Comparison of ENCODE assay signal across 1 cellular context in the genomic region with DNA sequence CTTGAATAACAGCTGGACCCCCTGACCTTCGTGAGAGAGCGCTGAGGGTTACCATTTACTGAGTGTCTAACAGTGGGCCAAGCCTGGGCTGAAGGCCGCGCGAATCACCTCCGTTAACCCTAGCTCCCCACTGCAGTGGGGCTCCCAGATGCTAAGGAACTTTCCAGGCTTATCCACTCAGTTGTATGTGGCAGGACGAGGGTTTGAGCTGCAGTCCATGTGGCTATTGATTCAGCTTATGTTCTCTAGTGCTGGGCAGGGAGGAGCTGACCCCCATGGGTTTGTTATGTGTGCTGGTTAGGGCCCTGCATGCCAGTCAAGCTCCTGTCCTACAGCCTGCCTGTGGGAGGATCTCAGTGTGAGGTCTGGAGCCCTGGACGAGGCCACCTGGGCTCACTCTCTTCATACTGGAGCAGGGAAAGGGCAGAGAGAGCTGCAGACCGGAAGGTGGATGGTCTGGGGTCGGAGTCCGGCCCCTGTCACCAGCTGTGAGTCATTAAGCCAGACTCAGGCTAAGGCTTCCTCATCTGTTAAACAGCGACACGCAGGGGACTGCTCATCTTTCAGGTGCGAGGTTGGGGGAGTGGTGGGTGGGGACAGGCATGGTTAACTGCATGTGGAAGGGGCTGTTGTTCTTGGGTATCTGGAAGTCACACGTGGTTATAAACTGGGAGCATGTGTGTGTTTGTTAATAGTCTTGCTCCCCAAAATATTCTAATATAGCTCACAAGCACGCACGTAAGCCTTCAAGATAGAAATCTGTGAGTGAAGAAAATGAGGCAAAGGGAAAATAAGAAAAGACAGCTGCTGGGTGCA.
TF ChIP-seq lines count a peak whose summit lies in the region.

No MANE protein-coding gene starts in this region.

TF ChIP-seq in HepG2, 621 proteins besides CTCF, POLR2A, EP300 and RAD21 (continues in another document):
- TF ChIP-seq SAFB2 (CRISPR knock-in tag; IDR thresholded peaks at IDR 0.05; ENCODE audit: borderline replicate concordance, low read depth) (no peak; the same call in 1 of the 2 replicates), HMG20A (CRISPR knock-in tag; IDR thresholded peaks at IDR 0.05; ENCODE audit: borderline replicate concordance) (peak; percentile 57; the same call in 1 of the 2 replicates), MXI1 (IDR thresholded peaks at IDR 0.05; ENCODE audit: borderline replicate concordance, low read depth, low read length) (peak; percentile 79; the same call in 1 of the 3 replicates), XRCC5 (optimal IDR thresholded peaks at IDR 0.05; ENCODE audit: low read length) (peak; percentile 74), SKI (IDR thresholded peaks at IDR 0.05; ENCODE audit: partially characterized antibody) (peak; percentile 78), ZNF556 (CRISPR knock-in tag; IDR thresholded peaks at IDR 0.05; ENCODE audit: borderline replicate concordance) (peak; percentile 39; the same call in 1 of the 2 replicates), ZNF879 (CRISPR knock-in tag; IDR thresholded peaks at IDR 0.05) (no peak), SP2 (CRISPR knock-in tag; IDR thresholded peaks at IDR 0.05) (no peak), JUN (CRISPR knock-in tag; IDR thresholded peaks at IDR 0.05) (peak; percentile 84; the same call in 1 of the 2 replicates), IRF2 (CRISPR knock-in tag; IDR thresholded peaks at IDR 0.05) (peak; percentile 85), SMC3 (IDR thresholded peaks at IDR 0.05; ENCODE audit: low read length) (peak; percentile 50), STAG1 (CRISPR knock-in tag; IDR thresholded peaks at IDR 0.05) (peak; percentile 58), MLLT10 (CRISPR knock-in tag; IDR thresholded peaks at IDR 0.05) (no peak), ZNF772 (CRISPR knock-in tag; IDR thresholded peaks at IDR 0.05) (peak; percentile 88), MEIS2 (CRISPR knock-in tag; IDR thresholded peaks at IDR 0.05) (peak; percentile 93), HDAC2 (CRISPR knock-in tag; IDR thresholded peaks at IDR 0.05) (peak; percentile 80), YEATS4 (CRISPR knock-in tag; IDR thresholded peaks at IDR 0.05; ENCODE audit: borderline replicate concordance) (peak; percentile 71), ERF (CRISPR knock-in tag; IDR thresholded peaks at IDR 0.05) (peak; percentile 74), ZKSCAN5 (CRISPR knock-in tag; IDR thresholded peaks at IDR 0.05) (0 out of 2 replicates have a peak, but pooled peaks have one; percentile 45), CREB1 (IDR thresholded peaks at IDR 0.05) (peak; percentile 50; the same call in 1 of the 2 replicates), CREB1 (CRISPR knock-in tag; IDR thresholded peaks at IDR 0.05) (peak; percentile 29; the same call in 1 of the 2 replicates), RARA (CRISPR knock-in tag; IDR thresholded peaks at IDR 0.05) (peak; percentile 79), HMGA1 (CRISPR knock-in tag; conservative IDR thresholded peaks at IDR 0.05) (no peak), ZNF496 (CRISPR knock-in tag; IDR thresholded peaks at IDR 0.05; ENCODE audit: insufficient replicate concordance) (no peak), ADNP (CRISPR knock-in tag; IDR thresholded peaks at IDR 0.05) (no peak)
- TF ChIP-seq, protein P1, sequence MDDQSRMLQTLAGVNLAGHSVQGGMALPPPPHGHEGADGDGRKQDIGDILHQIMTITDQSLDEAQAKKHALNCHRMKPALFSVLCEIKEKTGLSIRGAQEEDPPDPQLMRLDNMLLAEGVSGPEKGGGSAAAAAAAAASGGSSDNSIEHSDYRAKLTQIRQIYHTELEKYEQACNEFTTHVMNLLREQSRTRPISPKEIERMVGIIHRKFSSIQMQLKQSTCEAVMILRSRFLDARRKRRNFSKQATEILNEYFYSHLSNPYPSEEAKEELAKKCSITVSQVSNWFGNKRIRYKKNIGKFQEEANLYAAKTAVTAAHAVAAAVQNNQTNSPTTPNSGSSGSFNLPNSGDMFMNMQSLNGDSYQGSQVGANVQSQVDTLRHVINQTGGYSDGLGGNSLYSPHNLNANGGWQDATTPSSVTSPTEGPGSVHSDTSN (CRISPR knock-in tag; IDR thresholded peaks at IDR 0.05; ENCODE audit: borderline replicate concordance) = no peak
- TF ChIP-seq, protein P2, sequence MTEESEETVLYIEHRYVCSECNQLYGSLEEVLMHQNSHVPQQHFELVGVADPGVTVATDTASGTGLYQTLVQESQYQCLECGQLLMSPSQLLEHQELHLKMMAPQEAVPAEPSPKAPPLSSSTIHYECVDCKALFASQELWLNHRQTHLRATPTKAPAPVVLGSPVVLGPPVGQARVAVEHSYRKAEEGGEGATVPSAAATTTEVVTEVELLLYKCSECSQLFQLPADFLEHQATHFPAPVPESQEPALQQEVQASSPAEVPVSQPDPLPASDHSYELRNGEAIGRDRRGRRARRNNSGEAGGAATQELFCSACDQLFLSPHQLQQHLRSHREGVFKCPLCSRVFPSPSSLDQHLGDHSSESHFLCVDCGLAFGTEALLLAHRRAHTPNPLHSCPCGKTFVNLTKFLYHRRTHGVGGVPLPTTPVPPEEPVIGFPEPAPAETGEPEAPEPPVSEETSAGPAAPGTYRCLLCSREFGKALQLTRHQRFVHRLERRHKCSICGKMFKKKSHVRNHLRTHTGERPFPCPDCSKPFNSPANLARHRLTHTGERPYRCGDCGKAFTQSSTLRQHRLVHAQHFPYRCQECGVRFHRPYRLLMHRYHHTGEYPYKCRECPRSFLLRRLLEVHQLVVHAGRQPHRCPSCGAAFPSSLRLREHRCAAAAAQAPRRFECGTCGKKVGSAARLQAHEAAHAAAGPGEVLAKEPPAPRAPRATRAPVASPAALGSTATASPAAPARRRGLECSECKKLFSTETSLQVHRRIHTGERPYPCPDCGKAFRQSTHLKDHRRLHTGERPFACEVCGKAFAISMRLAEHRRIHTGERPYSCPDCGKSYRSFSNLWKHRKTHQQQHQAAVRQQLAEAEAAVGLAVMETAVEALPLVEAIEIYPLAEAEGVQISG (CRISPR knock-in tag; IDR thresholded peaks at IDR 0.05) = peak; percentile 26; the same call in 1 of the 2 replicates
- TF ChIP-seq, protein P3, sequence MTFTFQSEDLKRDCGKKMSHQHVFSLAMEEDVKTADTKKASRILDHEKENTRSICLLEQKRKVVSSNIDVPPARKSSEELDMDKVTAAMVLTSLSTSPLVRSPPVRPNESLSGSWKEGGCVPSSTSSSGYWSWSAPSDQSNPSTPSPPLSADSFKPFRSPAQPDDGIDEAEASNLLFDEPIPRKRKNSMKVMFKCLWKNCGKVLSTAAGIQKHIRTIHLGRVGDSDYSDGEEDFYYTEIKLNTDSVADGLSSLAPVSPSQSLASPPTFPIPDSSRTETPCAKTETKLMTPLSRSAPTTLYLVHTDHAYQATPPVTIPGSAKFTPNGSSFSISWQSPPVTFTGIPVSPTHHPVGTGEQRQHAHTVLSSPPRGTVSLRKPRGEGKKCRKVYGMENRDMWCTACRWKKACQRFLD (CRISPR knock-in tag; IDR thresholded peaks at IDR 0.05; ENCODE audit: borderline replicate concordance) = peak; percentile 49; the same call in 1 of the 2 replicates
- TF ChIP-seq, protein P4, sequence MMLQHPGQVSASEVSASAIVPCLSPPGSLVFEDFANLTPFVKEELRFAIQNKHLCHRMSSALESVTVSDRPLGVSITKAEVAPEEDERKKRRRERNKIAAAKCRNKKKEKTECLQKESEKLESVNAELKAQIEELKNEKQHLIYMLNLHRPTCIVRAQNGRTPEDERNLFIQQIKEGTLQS (CRISPR knock-in tag; IDR thresholded peaks at IDR 0.05) = peak; percentile 67; the same call in 1 of the 2 replicates
- TF ChIP-seq, protein P5, sequence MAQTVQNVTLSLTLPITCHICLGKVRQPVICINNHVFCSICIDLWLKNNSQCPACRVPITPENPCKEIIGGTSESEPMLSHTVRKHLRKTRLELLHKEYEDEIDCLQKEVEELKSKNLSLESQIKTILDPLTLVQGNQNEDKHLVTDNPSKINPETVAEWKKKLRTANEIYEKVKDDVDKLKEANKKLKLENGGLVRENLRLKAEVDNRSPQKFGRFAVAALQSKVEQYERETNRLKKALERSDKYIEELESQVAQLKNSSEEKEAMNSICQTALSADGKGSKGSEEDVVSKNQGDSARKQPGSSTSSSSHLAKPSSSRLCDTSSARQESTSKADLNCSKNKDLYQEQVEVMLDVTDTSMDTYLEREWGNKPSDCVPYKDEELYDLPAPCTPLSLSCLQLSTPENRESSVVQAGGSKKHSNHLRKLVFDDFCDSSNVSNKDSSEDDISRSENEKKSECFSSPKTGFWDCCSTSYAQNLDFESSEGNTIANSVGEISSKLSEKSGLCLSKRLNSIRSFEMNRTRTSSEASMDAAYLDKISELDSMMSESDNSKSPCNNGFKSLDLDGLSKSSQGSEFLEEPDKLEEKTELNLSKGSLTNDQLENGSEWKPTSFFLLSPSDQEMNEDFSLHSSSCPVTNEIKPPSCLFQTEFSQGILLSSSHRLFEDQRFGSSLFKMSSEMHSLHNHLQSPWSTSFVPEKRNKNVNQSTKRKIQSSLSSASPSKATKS (CRISPR knock-in tag; IDR thresholded peaks at IDR 0.05) = no peak
- TF ChIP-seq, protein P6, sequence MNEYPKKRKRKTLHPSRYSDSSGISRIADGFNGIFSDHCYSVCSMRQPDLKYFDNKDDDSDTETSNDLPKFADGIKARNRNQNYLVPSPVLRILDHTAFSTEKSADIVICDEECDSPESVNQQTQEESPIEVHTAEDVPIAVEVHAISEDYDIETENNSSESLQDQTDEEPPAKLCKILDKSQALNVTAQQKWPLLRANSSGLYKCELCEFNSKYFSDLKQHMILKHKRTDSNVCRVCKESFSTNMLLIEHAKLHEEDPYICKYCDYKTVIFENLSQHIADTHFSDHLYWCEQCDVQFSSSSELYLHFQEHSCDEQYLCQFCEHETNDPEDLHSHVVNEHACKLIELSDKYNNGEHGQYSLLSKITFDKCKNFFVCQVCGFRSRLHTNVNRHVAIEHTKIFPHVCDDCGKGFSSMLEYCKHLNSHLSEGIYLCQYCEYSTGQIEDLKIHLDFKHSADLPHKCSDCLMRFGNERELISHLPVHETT (CRISPR knock-in tag; conservative IDR thresholded peaks at IDR 0.05) = no peak
- TF ChIP-seq, protein P7, sequence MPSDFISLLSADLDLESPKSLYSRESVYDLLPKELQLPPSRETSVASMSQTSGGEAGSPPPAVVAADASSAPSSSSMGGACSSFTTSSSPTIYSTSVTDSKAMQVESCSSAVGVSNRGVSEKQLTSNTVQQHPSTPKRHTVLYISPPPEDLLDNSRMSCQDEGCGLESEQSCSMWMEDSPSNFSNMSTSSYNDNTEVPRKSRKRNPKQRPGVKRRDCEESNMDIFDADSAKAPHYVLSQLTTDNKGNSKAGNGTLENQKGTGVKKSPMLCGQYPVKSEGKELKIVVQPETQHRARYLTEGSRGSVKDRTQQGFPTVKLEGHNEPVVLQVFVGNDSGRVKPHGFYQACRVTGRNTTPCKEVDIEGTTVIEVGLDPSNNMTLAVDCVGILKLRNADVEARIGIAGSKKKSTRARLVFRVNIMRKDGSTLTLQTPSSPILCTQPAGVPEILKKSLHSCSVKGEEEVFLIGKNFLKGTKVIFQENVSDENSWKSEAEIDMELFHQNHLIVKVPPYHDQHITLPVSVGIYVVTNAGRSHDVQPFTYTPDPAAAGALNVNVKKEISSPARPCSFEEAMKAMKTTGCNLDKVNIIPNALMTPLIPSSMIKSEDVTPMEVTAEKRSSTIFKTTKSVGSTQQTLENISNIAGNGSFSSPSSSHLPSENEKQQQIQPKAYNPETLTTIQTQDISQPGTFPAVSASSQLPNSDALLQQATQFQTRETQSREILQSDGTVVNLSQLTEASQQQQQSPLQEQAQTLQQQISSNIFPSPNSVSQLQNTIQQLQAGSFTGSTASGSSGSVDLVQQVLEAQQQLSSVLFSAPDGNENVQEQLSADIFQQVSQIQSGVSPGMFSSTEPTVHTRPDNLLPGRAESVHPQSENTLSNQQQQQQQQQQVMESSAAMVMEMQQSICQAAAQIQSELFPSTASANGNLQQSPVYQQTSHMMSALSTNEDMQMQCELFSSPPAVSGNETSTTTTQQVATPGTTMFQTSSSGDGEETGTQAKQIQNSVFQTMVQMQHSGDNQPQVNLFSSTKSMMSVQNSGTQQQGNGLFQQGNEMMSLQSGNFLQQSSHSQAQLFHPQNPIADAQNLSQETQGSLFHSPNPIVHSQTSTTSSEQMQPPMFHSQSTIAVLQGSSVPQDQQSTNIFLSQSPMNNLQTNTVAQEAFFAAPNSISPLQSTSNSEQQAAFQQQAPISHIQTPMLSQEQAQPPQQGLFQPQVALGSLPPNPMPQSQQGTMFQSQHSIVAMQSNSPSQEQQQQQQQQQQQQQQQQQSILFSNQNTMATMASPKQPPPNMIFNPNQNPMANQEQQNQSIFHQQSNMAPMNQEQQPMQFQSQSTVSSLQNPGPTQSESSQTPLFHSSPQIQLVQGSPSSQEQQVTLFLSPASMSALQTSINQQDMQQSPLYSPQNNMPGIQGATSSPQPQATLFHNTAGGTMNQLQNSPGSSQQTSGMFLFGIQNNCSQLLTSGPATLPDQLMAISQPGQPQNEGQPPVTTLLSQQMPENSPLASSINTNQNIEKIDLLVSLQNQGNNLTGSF (CRISPR knock-in tag; IDR thresholded peaks at IDR 0.05) = no peak
- TF ChIP-seq, protein P8, sequence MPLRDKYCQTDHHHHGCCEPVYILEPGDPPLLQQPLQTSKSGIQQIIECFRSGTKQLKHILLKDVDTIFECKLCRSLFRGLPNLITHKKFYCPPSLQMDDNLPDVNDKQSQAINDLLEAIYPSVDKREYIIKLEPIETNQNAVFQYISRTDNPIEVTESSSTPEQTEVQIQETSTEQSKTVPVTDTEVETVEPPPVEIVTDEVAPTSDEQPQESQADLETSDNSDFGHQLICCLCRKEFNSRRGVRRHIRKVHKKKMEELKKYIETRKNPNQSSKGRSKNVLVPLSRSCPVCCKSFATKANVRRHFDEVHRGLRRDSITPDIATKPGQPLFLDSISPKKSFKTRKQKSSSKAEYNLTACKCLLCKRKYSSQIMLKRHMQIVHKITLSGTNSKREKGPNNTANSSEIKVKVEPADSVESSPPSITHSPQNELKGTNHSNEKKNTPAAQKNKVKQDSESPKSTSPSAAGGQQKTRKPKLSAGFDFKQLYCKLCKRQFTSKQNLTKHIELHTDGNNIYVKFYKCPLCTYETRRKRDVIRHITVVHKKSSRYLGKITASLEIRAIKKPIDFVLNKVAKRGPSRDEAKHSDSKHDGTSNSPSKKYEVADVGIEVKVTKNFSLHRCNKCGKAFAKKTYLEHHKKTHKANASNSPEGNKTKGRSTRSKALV (CRISPR knock-in tag; IDR thresholded peaks at IDR 0.05) = peak; percentile 66; the same call in 1 of the 2 replicates
